1 cellular context compared by ENCODE assay signal in genomic region chr3:57068437-57069089, GRCh38.
TF ChIP-seq lines count a peak whose summit lies in the region.

No MANE protein-coding gene starts in this region.

TF ChIP-seq in IMR-90, 13 proteins besides CTCF, POLR2A, EP300 and RAD21 (continued from another document):
- TF ChIP-seq CEBPB (IDR thresholded peaks at IDR 0.05; ENCODE audit: low read depth, low read length) (no peak), SMC3 (IDR thresholded peaks at IDR 0.05; ENCODE audit: low read depth, low read length) (no peak), RFX5 (IDR thresholded peaks at IDR 0.05; ENCODE audit: low read depth, low read length) (no peak), MAZ (IDR thresholded peaks at IDR 0.05; ENCODE audit: borderline replicate concordance, low read depth, low read length) (no peak), USF2 (IDR thresholded peaks at IDR 0.05; ENCODE audit: low read depth, low read length) (no peak), ELK1 (IDR thresholded peaks at IDR 0.05; ENCODE audit: borderline replicate concordance, low read depth, low read length) (no peak), CHD1 (IDR thresholded peaks at IDR 0.05; ENCODE audit: low read depth, low read length) (no peak), RCOR1 (IDR thresholded peaks at IDR 0.05; ENCODE audit: insufficient replicate concordance, low read length) (no peak), MAFK (IDR thresholded peaks at IDR 0.05; ENCODE audit: low read depth, low read length) (no peak), FOS (IDR thresholded peaks at IDR 0.05; ENCODE audit: low read depth, low read length) (no peak)
